Comparison of ENCODE assay signal across 8 cellular contexts in the genomic region with DNA sequence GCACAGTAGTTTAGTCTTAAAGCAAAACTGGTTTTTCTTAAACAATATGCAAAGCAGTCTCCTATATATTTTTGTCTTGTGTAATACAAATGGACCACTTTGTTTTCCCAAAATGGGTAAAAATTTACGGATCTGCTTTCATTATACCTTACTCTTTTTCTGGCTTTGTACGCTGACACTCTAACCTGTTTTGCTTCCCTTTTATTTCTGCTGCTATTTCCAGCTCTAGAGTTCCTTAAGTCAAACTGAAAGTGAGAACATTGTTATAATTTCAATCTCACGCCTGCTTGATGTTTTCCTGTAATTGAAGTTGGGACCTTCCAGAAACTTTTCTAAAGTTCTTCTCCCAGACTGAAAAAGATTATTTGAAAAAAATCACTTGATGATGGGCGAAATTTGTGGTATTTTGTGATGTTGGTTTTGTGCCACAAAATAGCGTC. TPM values are rescaled to one million over a fixed set of nuclear protein-coding genes. Genes with fewer than 3 reads are reported as not detected.
A peak's percentile ranks its signal among the peaks of the same experiment; 100 is the strongest.
DNase-seq lines count a peak whose midpoint lies in the region; ATAC-seq and TF ChIP-seq lines count a peak whose summit lies in the region.

No MANE protein-coding gene starts in this region.

- peaks cover 20% of the 10 kb centered on the region for H3K4me1 Mint-ChIP-seq in Calu3 (ENCODE audit: low read depth, unreplicated experiment)
- H3K4me1 Mint-ChIP-seq in HFFc6 (ENCODE audit: low read depth) = peaks cover 21% of the 10 kb centered on the region
- peaks cover 45% of the 10 kb centered on the region for H3K4me1 Mint-ChIP-seq in WTC11

- H3K27ac Mint-ChIP-seq in Calu3 (ENCODE audit: unreplicated experiment) (peak overlapping the region; percentile 100), HFFc6 (peak overlapping the region; percentile 93), WTC11 (peak overlapping the region; percentile 93)

- H3K9me3 Mint-ChIP-seq in Calu3 (ENCODE audit: low read depth, unreplicated experiment) = no peaks in the 10 kb centered on the region
- H3K9me3 Mint-ChIP-seq in HFFc6 = peaks cover 3% of the 10 kb centered on the region; the same call in 1 of the 2 replicates
- H3K9me3 Mint-ChIP-seq in WTC11 = no peaks in the 10 kb centered on the region

- in situ Hi-C loops in GM13976 (cut with MboI; ENCODE audit: low sequenced_read_pairs, unreplicated experiment) = no loop called here

- BruUV-seq in Calu3 (replicated peaks; lab: Mats Ljungman, UMichigan) = no TSS peak

- H3K4me3 ChIP-seq in iPS-11a (ENCODE audit: low read depth, low read length) (peak overlapping the region; percentile 86), subcutaneous abdominal adipose tissue (ENCODE audit: low read depth in 1 of 5, low read length in 5 of 5) (peak overlapping the region; percentile 76 to 99 (median 92))

- peak overlapping the region; percentile 53 to 94 (median 90) for H3K9ac ChIP-seq in subcutaneous abdominal adipose tissue (ENCODE audit: low read length in 5 of 5)

- POLR2A ChIA-PET in WTC11 (lab: Charles Lee) = interaction anchor here (1.1 to 1.6 kb wide), 2 partner anchors 10 to 138 kb away, joined by 5 to 10 read pairs; no protein-coding TSS in a partner anchor

- DNase-seq in Calu3 (no peak), HFFc6 (no peak), WTC11 (ENCODE audit: low spot score) (no peak), GM13976 (ENCODE audit: low spot score) (no peak), SHP77 (lab: John Stamatoyannopoulos, UW) (no peak), GM19240 (ENCODE audit: insufficient read length, low spot score) (no peak)

- intact Hi-C loops in Calu3 (cut with micrococcal nuclease; ENCODE audit: unreplicated experiment) = loop anchor here (2.0 to 5.0 kb wide), 2 partner anchors 44 to 65 kb away; no protein-coding TSS in a partner anchor

- H3K4me1 ChIP-seq in subcutaneous abdominal adipose tissue (ENCODE audit: control insufficient read depth in 5 of 5, insufficient read depth in 5 of 5, low read length in 5 of 5) = peaks cover 3 to 52% (median 46%) of the 10 kb centered on the region in 5 donors

- H3K27me3 Mint-ChIP-seq in Calu3 (ENCODE audit: unreplicated experiment) = no peaks in the 10 kb centered on the region
- H3K27me3 Mint-ChIP-seq in HFFc6 (ENCODE audit: insufficient read depth) = peaks cover 8% of the 10 kb centered on the region
- no peaks in the 10 kb centered on the region; the same call in 1 of the 2 replicates for H3K27me3 Mint-ChIP-seq in WTC11 (ENCODE audit: low read depth)

- H3K36me3 Mint-ChIP-seq in Calu3 (ENCODE audit: insufficient read depth, unreplicated experiment) (peaks cover 59% of the 10 kb centered on the region), HFFc6 (ENCODE audit: low read depth) (peaks cover 40% of the 10 kb centered on the region), WTC11 (peaks cover 10% of the 10 kb centered on the region)

- TF ChIP-seq CTCF in Calu3 (IDR thresholded peaks at IDR 0.05; ENCODE audit: unreplicated experiment) = no peak
- TF ChIP-seq CTCF in HFFc6 (IDR thresholded peaks at IDR 0.05) = no peak
- no peak for TF ChIP-seq CTCF in WTC11 (IDR thresholded peaks at IDR 0.05)
- no peak for TF ChIP-seq CTCF in GM13976 (IDR thresholded peaks at IDR 0.05; ENCODE audit: borderline replicate concordance, control extremely low read depth, extremely low read depth, insufficient read depth, missing control alignments)

- no peaks in the 10 kb centered on the region for H3K27me3 ChIP-seq in subcutaneous abdominal adipose tissue (ENCODE audit: control insufficient read depth in 5 of 5, insufficient read depth in 4 of 5, low read length in 5 of 5)

- peak overlapping the region; percentile 97 for H3K4me3 Mint-ChIP-seq in Calu3 (ENCODE audit: low read depth, unreplicated experiment)
- peak overlapping the region; percentile 95 for H3K4me3 Mint-ChIP-seq in HFFc6
- H3K4me3 Mint-ChIP-seq in WTC11 = peak overlapping the region; percentile 94

- ATAC-seq in WTC11 = no peak

- CTCF ChIA-PET in Calu3 (lab: Charles Lee) = interaction anchor here (1.0 kb wide), 1 partner anchor 65 kb away, joined by 4 read pairs; no protein-coding TSS in a partner anchor
- CTCF ChIA-PET in WTC11 (lab: Charles Lee) = interaction anchor here (1.0 to 1.1 kb wide), 3 partner anchors 10 to 32 kb away, joined by 3 read pairs; no protein-coding TSS in a partner anchor

- H3K27ac ChIP-seq in subcutaneous abdominal adipose tissue (ENCODE audit: low read depth, low read length) = peak overlapping the region; percentile 96

- H3K9me3 ChIP-seq in subcutaneous abdominal adipose tissue (ENCODE audit: control insufficient read depth in 5 of 5, low read length in 5 of 5) = no peaks in the 10 kb centered on the region

- H3K36me3 ChIP-seq in subcutaneous abdominal adipose tissue (ENCODE audit: control insufficient read depth in 5 of 5, insufficient read depth in 5 of 5, low read length in 5 of 5) = no peaks in the 10 kb centered on the region

TF ChIP-seq in WTC11, 78 proteins besides CTCF, POLR2A, EP300 and RAD21:
- TF ChIP-seq RORB (CRISPR knock-in tag; IDR thresholded peaks at IDR 0.05) (no peak), NR3C1 (CRISPR knock-in tag; conservative IDR thresholded peaks at IDR 0.05; ENCODE audit: low read depth) (no peak), ZNF671 (CRISPR knock-in tag; IDR thresholded peaks at IDR 0.05) (no peak), ATF1 (CRISPR knock-in tag; IDR thresholded peaks at IDR 0.05) (no peak), ZNF219 (CRISPR knock-in tag; IDR thresholded peaks at IDR 0.05; ENCODE audit: borderline replicate concordance) (no peak), ZNF396 (CRISPR knock-in tag; IDR thresholded peaks at IDR 0.05; ENCODE audit: borderline replicate concordance) (no peak), SOX15 (CRISPR knock-in tag; IDR thresholded peaks at IDR 0.05) (no peak), ATF6 (CRISPR knock-in tag; IDR thresholded peaks at IDR 0.05) (no peak), ZMAT4 (CRISPR knock-in tag; IDR thresholded peaks at IDR 0.05) (no peak), ZNF232 (CRISPR knock-in tag; IDR thresholded peaks at IDR 0.05) (no peak)
- TF ChIP-seq, protein P1, sequence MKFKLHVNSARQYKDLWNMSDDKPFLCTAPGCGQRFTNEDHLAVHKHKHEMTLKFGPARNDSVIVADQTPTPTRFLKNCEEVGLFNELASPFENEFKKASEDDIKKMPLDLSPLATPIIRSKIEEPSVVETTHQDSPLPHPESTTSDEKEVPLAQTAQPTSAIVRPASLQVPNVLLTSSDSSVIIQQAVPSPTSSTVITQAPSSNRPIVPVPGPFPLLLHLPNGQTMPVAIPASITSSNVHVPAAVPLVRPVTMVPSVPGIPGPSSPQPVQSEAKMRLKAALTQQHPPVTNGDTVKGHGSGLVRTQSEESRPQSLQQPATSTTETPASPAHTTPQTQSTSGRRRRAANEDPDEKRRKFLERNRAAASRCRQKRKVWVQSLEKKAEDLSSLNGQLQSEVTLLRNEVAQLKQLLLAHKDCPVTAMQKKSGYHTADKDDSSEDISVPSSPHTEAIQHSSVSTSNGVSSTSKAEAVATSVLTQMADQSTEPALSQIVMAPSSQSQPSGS (CRISPR knock-in tag; IDR thresholded peaks at IDR 0.05; ENCODE audit: borderline replicate concordance, low read depth) = no peak
TF ChIP-seq in WTC11: peak in this region for 0.

RNA-seq across cellular contexts. Expression of gene GLS, which starts 1.7 kb away (rescaled TPM):
- 110 and 115 TPM in 2 replicates for total RNA-seq in Calu3 (2022)
- total RNA-seq in HFFc6 (2021; fragmentation: NEBNext Ultra II Directional; extraction: Animal tissue kit (Norgen Biotek cat#: 25700)) = 100 to 1,000 TPM; 191 to 431 (median 201) TPM
- total RNA-seq in WTC11 (2021) = 102 to 115 TPM (median 102 TPM) in 3 replicates
